Comparison of ENCODE assay signal across 8 cellular contexts in the genomic region with DNA sequence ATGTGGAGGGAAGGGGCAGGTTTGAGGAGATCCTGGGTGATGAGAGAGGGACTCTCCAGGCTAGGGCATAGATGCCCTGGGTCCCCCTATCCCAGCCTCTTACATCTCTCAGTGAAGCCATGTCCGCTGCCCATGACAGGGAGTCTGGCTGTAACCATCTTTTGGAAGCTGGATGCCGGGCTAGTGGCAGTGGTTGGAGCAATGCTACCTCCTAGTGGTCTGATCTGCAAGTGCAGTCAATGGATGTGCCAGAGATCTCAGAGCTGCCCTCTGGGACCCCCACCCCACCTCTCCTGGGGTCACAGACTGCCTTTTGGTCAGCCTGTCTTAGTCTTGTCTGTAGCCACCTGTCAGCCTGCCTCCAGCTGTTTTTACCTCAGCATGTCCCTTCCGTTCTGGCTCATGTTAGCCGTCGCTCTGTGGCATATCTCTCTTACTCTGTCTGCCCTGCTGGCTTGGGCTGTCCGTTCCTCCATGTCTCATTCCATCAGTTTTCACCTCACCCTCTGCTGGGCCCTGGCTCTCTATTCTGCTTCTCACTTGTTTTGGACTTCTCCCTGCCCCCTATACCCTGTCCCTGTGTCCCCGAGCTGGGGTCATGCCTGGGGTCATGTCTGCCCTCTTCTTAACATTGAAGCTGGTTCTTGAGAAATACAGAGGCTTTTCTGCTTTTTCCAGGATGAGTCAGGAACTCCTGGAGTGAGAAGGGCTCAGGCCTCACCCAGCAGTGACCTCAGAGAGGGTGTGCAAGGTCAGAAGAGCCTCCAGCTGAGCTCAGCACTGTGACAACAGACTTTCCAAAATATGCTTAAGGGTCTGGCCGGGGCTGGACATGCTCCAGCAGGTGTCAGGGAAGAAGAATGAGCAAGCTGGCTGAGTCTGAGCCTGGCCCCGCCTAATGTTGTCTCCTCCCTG. TPM values are rescaled to one million over a fixed set of nuclear protein-coding genes. Genes with fewer than 3 reads are reported as not detected.
DNase-seq lines count a peak whose midpoint lies in the region; ATAC-seq and TF ChIP-seq lines count a peak whose summit lies in the region.

No MANE protein-coding gene starts in this region.

- no peaks in the 10 kb centered on the region for H3K27me3 ChIP-seq in mammary epithelial cell (ENCODE audit: insufficient read depth, low read length)

- dilution Hi-C loops in mammary epithelial cell (cut with HindIII; ENCODE audit: low sequenced_read_pairs): loop anchor here (5.0 to 10.0 kb wide), 2 partner anchors 48 to 100 kb away; no protein-coding TSS in a partner anchor

- BruUV-seq in mammary epithelial cell (replicated peaks; lab: Mats Ljungman, UMichigan): no TSS peak

- in situ Hi-C loops in mammary epithelial cell (cut with MboI; ENCODE audit: low sequenced_read_pairs in 2 of 2): loop anchor here (5.0 to 25.0 kb wide), 5 partner anchors 90 to 612 kb away; a partner anchor contains a TSS

- CTCF ChIA-PET in mammary epithelial cell (lab: Charles Lee; ENCODE audit: low non-redundant PET): interaction anchor here (0.5 to 1.1 kb wide), 10 partner anchors 89 to 459 kb away, joined by 3 to 23 read pairs (median 5); a partner anchor contains a TSS

- no peak overlapping the region for H3K4me3 ChIP-seq in mammary epithelial cell (replicated peaks in 1 of 3; ENCODE audit: insufficient read depth in 1 of 3, low read depth in 2 of 3, low read length in 3 of 3)

- no peak overlapping the region for H3K27ac ChIP-seq in mammary epithelial cell (ENCODE audit: insufficient read depth, low read depth, low read length)

- DNase-seq in NOMO-1 (lab: John Stamatoyannopoulos, UW; ENCODE audit: unreplicated experiment in 2 of 2) (peak; percentile 6 to 23), NOMO-1 treated with dmso at 0.1 percent for 144 hours (lab: John Stamatoyannopoulos, UW; ENCODE audit: unreplicated experiment) (no peak), NCI-H146 (lab: John Stamatoyannopoulos, UW) (peak; percentile 77), UCSD-AML1 (lab: John Stamatoyannopoulos, UW; ENCODE audit: unreplicated experiment) (peak; percentile 53), mammary epithelial cell (peak; percentile 42), iris pigment epithelial cell (ENCODE audit: low read depth) (peak; percentile 61)
- DNase-seq in stimulated activated CD4-positive, alpha-beta T cell treated with anti-CD3 and anti-CD28 coated beads, Interleukin-12 subunit alpha, Interleukin-12 subunit beta, amount 100 ng/mL, for 48 hours (ENCODE audit: low read depth in 2 of 3, low spot score in 1 of 3): peak; percentile 38 to 63 (median 40)

- H4K20me1 ChIP-seq in mammary epithelial cell (ENCODE audit: insufficient read depth, low read length): no peaks in the 10 kb centered on the region

- H3K9me3 ChIP-seq in mammary epithelial cell (replicated peaks; ENCODE audit: insufficient read depth, low read length): no peaks in the 10 kb centered on the region

- H3K9ac ChIP-seq in mammary epithelial cell (ENCODE audit: insufficient read depth, low read length): no peak overlapping the region

- TF ChIP-seq CTCF in mammary epithelial cell (conservative IDR thresholded peaks at IDR 0.05 in 1 of 2, IDR thresholded peaks at IDR 0.05 in 1 of 2; ENCODE audit: extremely low read depth in 1 of 2, insufficient read depth in 1 of 2, low read depth in 1 of 2, low read length in 2 of 2): peak; percentile 91 to 98

- no peak overlapping the region for H2AFZ ChIP-seq in mammary epithelial cell (ENCODE audit: low read depth, low read length)

- no peaks in the 10 kb centered on the region for H3K36me3 ChIP-seq in mammary epithelial cell (ENCODE audit: insufficient read depth, low read length)

- intact Hi-C loops in mammary epithelial cell (cut with micrococcal nuclease): loop anchor here (1.0 to 10.0 kb wide), 9 partner anchors 58 to 370 kb away; a partner anchor contains a TSS

- H3K79me2 ChIP-seq in mammary epithelial cell (ENCODE audit: insufficient read depth, low read length): no peaks in the 10 kb centered on the region

- peaks cover 8% of the 10 kb centered on the region for H3K4me1 ChIP-seq in mammary epithelial cell (ENCODE audit: insufficient read depth, low read length)

- no peak overlapping the region for H3K4me2 ChIP-seq in mammary epithelial cell (ENCODE audit: insufficient read depth, low read depth, low read length)

- ATAC-seq in GM21786 (IDR thresholded peaks at IDR 0.05; ENCODE audit: unreplicated experiment): no peak

- WGBS in mammary epithelial cell (ENCODE audit: low coverage, missing lambda C conversion rate): 41% methylated on average over 8 of the region's 9 CpGs

RNA-seq across cellular contexts. Expression of a gene that starts 52.0 kb away (rescaled TPM):
- 10 to 100 TPM in 1 of 2 donors, 1 to 10 TPM in 1; 5.7 to 71.3 TPM for total RNA-seq in mammary epithelial cell
- 146 TPM for polyA plus RNA-seq in mammary epithelial cell
- polyA minus RNA-seq in mammary epithelial cell: 248 TPM
